ENCODE assay signal across 8 cellular contexts in genomic region chr3:11288786-11289637, GRCh38. TPM values are rescaled to one million over a fixed set of nuclear protein-coding genes. Genes with fewer than 3 reads are reported as not detected.
DNase-seq lines count a peak whose midpoint lies in the region; ATAC-seq and TF ChIP-seq lines count a peak whose summit lies in the region.

No MANE protein-coding gene starts in this region.

- H3K36me3 ChIP-seq in left ventricle myocardium inferior = no peaks in the 10 kb centered on the region

- H3K27ac Mint-ChIP-seq in Calu3 (ENCODE audit: unreplicated experiment) = peak overlapping the region; percentile 75
- H3K27ac Mint-ChIP-seq in activated CD8-positive, alpha-beta T cell treated with anti-CD3 and anti-CD28 coated beads, Interleukin-2, amount 10 ng/mL, durations not matched to agents 7 days and 5 days = peak overlapping the region; percentile 95
- H3K27ac Mint-ChIP-seq in stimulated activated naive CD8-positive, alpha-beta T cell treated with anti-CD3 and anti-CD28 coated beads, Interleukin-15, Interleukin-2, amounts not matched to agents 100 ng/mL and 50 ng/mL, for 24 hours = peak overlapping the region; percentile 88

- H3K27me3 ChIP-seq in left ventricle myocardium inferior (ENCODE audit: low read depth) = no peaks in the 10 kb centered on the region

- peaks cover 12% of the 10 kb centered on the region for H3K36me3 Mint-ChIP-seq in Calu3 (ENCODE audit: insufficient read depth, unreplicated experiment)
- peaks cover 48% of the 10 kb centered on the region for H3K36me3 Mint-ChIP-seq in activated CD8-positive, alpha-beta T cell treated with anti-CD3 and anti-CD28 coated beads, Interleukin-2, amount 10 ng/mL, durations not matched to agents 7 days and 5 days (ENCODE audit: low read depth)
- H3K36me3 Mint-ChIP-seq in stimulated activated naive CD8-positive, alpha-beta T cell treated with anti-CD3 and anti-CD28 coated beads, Interleukin-15, Interleukin-2, amounts not matched to agents 100 ng/mL and 50 ng/mL, for 24 hours (ENCODE audit: low read depth) = peaks cover 59% of the 10 kb centered on the region

- no peaks in the 10 kb centered on the region for H3K9me3 ChIP-seq in left ventricle myocardium inferior (replicated peaks)

- H3K9me3 Mint-ChIP-seq in Calu3 (ENCODE audit: low read depth, unreplicated experiment) = no peaks in the 10 kb centered on the region
- no peaks in the 10 kb centered on the region for H3K9me3 Mint-ChIP-seq in activated CD8-positive, alpha-beta T cell treated with anti-CD3 and anti-CD28 coated beads, Interleukin-2, amount 10 ng/mL, durations not matched to agents 7 days and 5 days (ENCODE audit: insufficient read depth)
- H3K9me3 Mint-ChIP-seq in stimulated activated naive CD8-positive, alpha-beta T cell treated with anti-CD3 and anti-CD28 coated beads, Interleukin-15, Interleukin-2, amounts not matched to agents 100 ng/mL and 50 ng/mL, for 24 hours = no peaks in the 10 kb centered on the region

- TF ChIP-seq CTCF in Calu3 (IDR thresholded peaks at IDR 0.05; ENCODE audit: unreplicated experiment) = no peak
- no peak for TF ChIP-seq CTCF in left ventricle myocardium inferior (IDR thresholded peaks at IDR 0.05; ENCODE audit: borderline replicate concordance)

- H3K4me1 Mint-ChIP-seq in Calu3 (ENCODE audit: low read depth, unreplicated experiment) = peaks cover 53% of the 10 kb centered on the region
- peaks cover 55% of the 10 kb centered on the region for H3K4me1 Mint-ChIP-seq in activated CD8-positive, alpha-beta T cell treated with anti-CD3 and anti-CD28 coated beads, Interleukin-2, amount 10 ng/mL, durations not matched to agents 7 days and 5 days (ENCODE audit: low read depth)
- peaks cover 61% of the 10 kb centered on the region for H3K4me1 Mint-ChIP-seq in stimulated activated naive CD8-positive, alpha-beta T cell treated with anti-CD3 and anti-CD28 coated beads, Interleukin-15, Interleukin-2, amounts not matched to agents 100 ng/mL and 50 ng/mL, for 24 hours (ENCODE audit: low read depth)

- POLR2A ChIA-PET in activated CD8-positive, alpha-beta T cell treated with anti-CD3 and anti-CD28 coated beads, Interleukin-2, amount 10 ng/mL, durations not matched to agents 7 days and 5 days (lab: Charles Lee) = interaction anchor here (0.9 to 3.1 kb wide), 5 partner anchors 10 to 51 kb away, joined by 3 to 30 read pairs (median 4); partner anchors contain the start of gene ATG7

- BruUV-seq in Calu3 (replicated peaks; lab: Mats Ljungman, UMichigan) = TSS peak; percentile 96

- ATAC-seq in GM21423 (IDR thresholded peaks at IDR 0.05; ENCODE audit: unreplicated experiment) = peak; percentile 67
- ATAC-seq in activated CD8-positive, alpha-beta T cell treated with anti-CD3 and anti-CD28 coated beads, Interleukin-2, amount 10 ng/mL, durations not matched to agents 7 days and 5 days = peak; percentile 49

- peaks cover 57% of the 10 kb centered on the region for H3K4me1 ChIP-seq in left ventricle myocardium inferior

- CTCF ChIA-PET in Calu3 (lab: Charles Lee) = interaction anchor here (0.6 to 2.4 kb wide), 5 partner anchors 17 to 116 kb away, joined by 3 to 8 read pairs (median 4); partner anchors contain the start of gene ATG7
- CTCF ChIA-PET in activated CD8-positive, alpha-beta T cell treated with anti-CD3 and anti-CD28 coated beads, Interleukin-2, amount 10 ng/mL, durations not matched to agents 7 days and 5 days (lab: Charles Lee) = interaction anchor here (0.7 to 4.0 kb wide), 6 partner anchors 10 to 46 kb away, joined by 3 to 32 read pairs (median 5); partner anchors contain the start of gene ATG7

- DNase-seq in Calu3 (peak; percentile 9), HS-5 (ENCODE audit: low read depth) (peak; percentile 97), left ventricle myocardium inferior (no peak), C1 segment of cervical spinal cord (lab: John Stamatoyannopoulos, UW) (no peak), DMS153 treated with DMSO at 0.1 percent for 48 hours (lab: John Stamatoyannopoulos, UW; ENCODE audit: unreplicated experiment) (no peak)
- peak; percentile 50 for DNase-seq in activated CD8-positive, alpha-beta T cell treated with anti-CD3 and anti-CD28 coated beads, Interleukin-2, amount 10 ng/mL, durations not matched to agents 7 days and 5 days

- peak overlapping the region; percentile 17 for H3K4me3 ChIP-seq in left ventricle myocardium inferior

- H3K27ac ChIP-seq in left ventricle myocardium inferior (replicated peaks) = peak overlapping the region; percentile 86

- H3K4me3 Mint-ChIP-seq in Calu3 (ENCODE audit: low read depth, unreplicated experiment) = peak overlapping the region; percentile 8
- H3K4me3 Mint-ChIP-seq in activated CD8-positive, alpha-beta T cell treated with anti-CD3 and anti-CD28 coated beads, Interleukin-2, amount 10 ng/mL, durations not matched to agents 7 days and 5 days = peak overlapping the region; percentile 45
- peak overlapping the region; percentile 59 for H3K4me3 Mint-ChIP-seq in stimulated activated naive CD8-positive, alpha-beta T cell treated with anti-CD3 and anti-CD28 coated beads, Interleukin-15, Interleukin-2, amounts not matched to agents 100 ng/mL and 50 ng/mL, for 24 hours

- intact Hi-C loops in Calu3 (cut with micrococcal nuclease; ENCODE audit: unreplicated experiment) = loop anchor here (2.0 kb wide), 1 partner anchor 52 kb away; no protein-coding TSS in a partner anchor
- intact Hi-C loops in left ventricle myocardium inferior (cut with micrococcal nuclease) = no loop called here

- no peaks in the 10 kb centered on the region for H3K27me3 Mint-ChIP-seq in Calu3 (ENCODE audit: unreplicated experiment)
- H3K27me3 Mint-ChIP-seq in activated CD8-positive, alpha-beta T cell treated with anti-CD3 and anti-CD28 coated beads, Interleukin-2, amount 10 ng/mL, durations not matched to agents 7 days and 5 days (ENCODE audit: low read depth) = no peaks in the 10 kb centered on the region
- no peaks in the 10 kb centered on the region for H3K27me3 Mint-ChIP-seq in stimulated activated naive CD8-positive, alpha-beta T cell treated with anti-CD3 and anti-CD28 coated beads, Interleukin-15, Interleukin-2, amounts not matched to agents 100 ng/mL and 50 ng/mL, for 24 hours

RNA-seq across cellular contexts. Expression of gene ATG7, which starts 16.8 kb away (rescaled TPM):
- total RNA-seq in Calu3 (2022) (34.6 and 37.3 TPM in 2 replicates), left ventricle myocardium inferior (15.7 TPM)
- total RNA-seq in activated CD8-positive, alpha-beta T cell treated with anti-CD3 and anti-CD28 coated beads, Interleukin-2, amount 10 ng/mL, durations not matched to agents 7 days and 5 days = 10 to 100 TPM; 36.8 to 40.0 TPM

Comparison
In these comparisons a context has a peak if more than half of its experiments do, and no peak if none do; other contexts are left out.
1. DNase-seq: peak in Calu3 (single experiment), HS-5 (single experiment) and activated CD8-positive, alpha-beta T cell treated with anti-CD3 and anti-CD28 coated beads, Interleukin-2, amount 10 ng/mL, durations not matched to agents 7 days and 5 days (single experiment); none in left ventricle myocardium inferior (single experiment), C1 segment of cervical spinal cord (0 of 14) and DMS153 treated with DMSO at 0.1 percent for 48 hours (single experiment).
2. H3K4me3 Mint-ChIP-seq: peak in every context shown above with its lines; median percentile 59 in stimulated activated naive CD8-positive, alpha-beta T cell treated with anti-CD3 and anti-CD28 coated beads, Interleukin-15, Interleukin-2, amounts not matched to agents 100 ng/mL and 50 ng/mL, for 24 hours; 45 in activated CD8-positive, alpha-beta T cell treated with anti-CD3 and anti-CD28 coated beads, Interleukin-2, amount 10 ng/mL, durations not matched to agents 7 days and 5 days; 8 in Calu3.
3. Peak in every context shown above with its lines, with median percentiles within 50 percentile points of each other: H3K27ac Mint-ChIP-seq.